Comparison of ENCODE assay signal across 11 cellular contexts in genomic region chr12:92493816-92494215, GRCh38.
DNase-seq lines count a peak whose midpoint lies in the region; ATAC-seq lines count a peak whose summit lies in the region.
"Had no signal": no experiment of that assay in that cellular context is flagged by ENCODE, and none has a peak within 500 bp of the region (broad histone marks: within the 10 kb centered on the region; RNA-seq: fewer than 3 reads in every experiment).

No MANE protein-coding gene starts in this region.

- CTCF ChIA-PET in activated CD4-positive, alpha-beta memory T cell treated with anti-CD3 and anti-CD28 coated beads for 36 hours (lab: Charles Lee) = interaction anchor here (1.1 to 2.5 kb wide), 4 partner anchors 8 to 87 kb away, joined by 3 to 7 read pairs (median 3); no protein-coding TSS in a partner anchor
- CTCF ChIA-PET in activated CD4-positive, alpha-beta memory T cell treated with anti-CD3 and anti-CD28 coated beads, Interleukin-2, amount 10 ng/mL, durations not matched to agents 7 days and 5 days (lab: Charles Lee) = interaction anchor here (0.8 to 2.5 kb wide), 2 partner anchors 10 to 13 kb away, joined by 5 to 7 read pairs; no protein-coding TSS in a partner anchor

- POLR2A ChIA-PET in activated CD4-positive, alpha-beta memory T cell treated with anti-CD3 and anti-CD28 coated beads for 36 hours (lab: Charles Lee) = interaction anchor here (1.1 kb wide), 3 partner anchors 9 to 12 kb away, joined by 3 to 5 read pairs (median 4); no protein-coding TSS in a partner anchor
- POLR2A ChIA-PET in activated CD4-positive, alpha-beta memory T cell treated with anti-CD3 and anti-CD28 coated beads, Interleukin-2, amount 10 ng/mL, durations not matched to agents 7 days and 5 days (lab: Charles Lee) = interaction anchor here (0.7 to 3.0 kb wide), 4 partner anchors 8 to 23 kb away, joined by 3 to 12 read pairs (median 4); no protein-coding TSS in a partner anchor

- DNase-seq in activated CD4-positive, alpha-beta memory T cell treated with anti-CD3 and anti-CD28 coated beads for 36 hours = peak; percentile 19
- DNase-seq in activated CD4-positive, alpha-beta memory T cell treated with anti-CD3 and anti-CD28 coated beads, Interleukin-2, amount 10 ng/mL, durations not matched to agents 7 days and 5 days = no peak
- DNase-seq in stimulated activated effector memory CD8-positive, alpha-beta T cell treated with anti-CD3 and anti-CD28 coated beads, Interleukin-12 subunit alpha, Interleukin-12 subunit beta, amount 100 ng/mL, for 72 hours (ENCODE audit: low spot score in 2 of 2) = no peak
- DNase-seq in NCI-H1417 treated with DMSO at 0.1 percent for 48 hours (lab: John Stamatoyannopoulos, UW) (no peak), NCI-H69 (lab: John Stamatoyannopoulos, UW) (no peak), activated T-cell treated with anti-CD3 and anti-CD28 coated beads for 4 hours (no peak)
- DNase-seq: activated CD4-positive, CD25-positive, alpha-beta regulatory T cell; aorta had no signal

- intact Hi-C loops in activated CD4-positive, alpha-beta memory T cell treated with anti-CD3 and anti-CD28 coated beads for 36 hours (cut with micrococcal nuclease) = no loop called here

- ATAC-seq in HG02623 (IDR thresholded peaks at IDR 0.05; ENCODE audit: unreplicated experiment) (peak; percentile 73), HG03571 (IDR thresholded peaks at IDR 0.05; ENCODE audit: unreplicated experiment) (peak; percentile 54)
- peak; percentile 84 for ATAC-seq in stimulated activated effector memory CD8-positive, alpha-beta T cell treated with anti-CD3 and anti-CD28 coated beads, Interleukin-12 subunit alpha, Interleukin-12 subunit beta, amount 100 ng/mL, for 72 hours
- ATAC-seq: A549 had no signal

- peak overlapping the region; percentile 61 for H3K27ac Mint-ChIP-seq in activated CD4-positive, alpha-beta memory T cell treated with anti-CD3 and anti-CD28 coated beads for 36 hours
- no peak overlapping the region for H3K27ac Mint-ChIP-seq in activated CD4-positive, alpha-beta memory T cell treated with anti-CD3 and anti-CD28 coated beads, Interleukin-2, amount 10 ng/mL, durations not matched to agents 7 days and 5 days
- H3K27ac Mint-ChIP-seq in stimulated activated effector memory CD8-positive, alpha-beta T cell treated with anti-CD3 and anti-CD28 coated beads, Interleukin-12 subunit alpha, Interleukin-12 subunit beta, amount 100 ng/mL, for 72 hours = peak overlapping the region; percentile 35

- no peaks in the 10 kb centered on the region for H3K27me3 Mint-ChIP-seq in activated CD4-positive, alpha-beta memory T cell treated with anti-CD3 and anti-CD28 coated beads for 36 hours
- H3K27me3 Mint-ChIP-seq in activated CD4-positive, alpha-beta memory T cell treated with anti-CD3 and anti-CD28 coated beads, Interleukin-2, amount 10 ng/mL, durations not matched to agents 7 days and 5 days = no peaks in the 10 kb centered on the region

- H3K4me3 Mint-ChIP-seq in activated CD4-positive, alpha-beta memory T cell treated with anti-CD3 and anti-CD28 coated beads for 36 hours = no peak overlapping the region
- H3K4me3 Mint-ChIP-seq in activated CD4-positive, alpha-beta memory T cell treated with anti-CD3 and anti-CD28 coated beads, Interleukin-2, amount 10 ng/mL, durations not matched to agents 7 days and 5 days = no peak overlapping the region
- H3K4me3 Mint-ChIP-seq in stimulated activated effector memory CD8-positive, alpha-beta T cell treated with anti-CD3 and anti-CD28 coated beads, Interleukin-12 subunit alpha, Interleukin-12 subunit beta, amount 100 ng/mL, for 72 hours = no peak overlapping the region

- H3K36me3 Mint-ChIP-seq in activated CD4-positive, alpha-beta memory T cell treated with anti-CD3 and anti-CD28 coated beads for 36 hours = no peaks in the 10 kb centered on the region
- H3K36me3 Mint-ChIP-seq in activated CD4-positive, alpha-beta memory T cell treated with anti-CD3 and anti-CD28 coated beads, Interleukin-2, amount 10 ng/mL, durations not matched to agents 7 days and 5 days (ENCODE audit: low read depth) = peaks cover 11% of the 10 kb centered on the region
- H3K36me3 Mint-ChIP-seq in stimulated activated effector memory CD8-positive, alpha-beta T cell treated with anti-CD3 and anti-CD28 coated beads, Interleukin-12 subunit alpha, Interleukin-12 subunit beta, amount 100 ng/mL, for 72 hours = no peaks in the 10 kb centered on the region

- peaks cover 20% of the 10 kb centered on the region for H3K4me1 Mint-ChIP-seq in activated CD4-positive, alpha-beta memory T cell treated with anti-CD3 and anti-CD28 coated beads for 36 hours (ENCODE audit: low read depth)
- H3K4me1 Mint-ChIP-seq in activated CD4-positive, alpha-beta memory T cell treated with anti-CD3 and anti-CD28 coated beads, Interleukin-2, amount 10 ng/mL, durations not matched to agents 7 days and 5 days = peaks cover 18% of the 10 kb centered on the region
- peaks cover 15% of the 10 kb centered on the region for H3K4me1 Mint-ChIP-seq in stimulated activated effector memory CD8-positive, alpha-beta T cell treated with anti-CD3 and anti-CD28 coated beads, Interleukin-12 subunit alpha, Interleukin-12 subunit beta, amount 100 ng/mL, for 72 hours

- peaks cover 8% of the 10 kb centered on the region for H3K9me3 Mint-ChIP-seq in activated CD4-positive, alpha-beta memory T cell treated with anti-CD3 and anti-CD28 coated beads for 36 hours
- H3K9me3 Mint-ChIP-seq in activated CD4-positive, alpha-beta memory T cell treated with anti-CD3 and anti-CD28 coated beads, Interleukin-2, amount 10 ng/mL, durations not matched to agents 7 days and 5 days = peaks cover 18% of the 10 kb centered on the region
- no peaks in the 10 kb centered on the region for H3K9me3 Mint-ChIP-seq in stimulated activated effector memory CD8-positive, alpha-beta T cell treated with anti-CD3 and anti-CD28 coated beads, Interleukin-12 subunit alpha, Interleukin-12 subunit beta, amount 100 ng/mL, for 72 hours
